In genomic region chr4:119284876-119285611, GRCh38 we compare ENCODE assay signal across 8 cellular contexts. TPM values are rescaled to one million over a fixed set of nuclear protein-coding genes. Genes with fewer than 3 reads are reported as not detected.
A peak's percentile ranks its signal among the peaks of the same experiment; 100 is the strongest.
DNase-seq lines count a peak whose midpoint lies in the region; ATAC-seq, FAIRE-seq and TF ChIP-seq lines count a peak whose summit lies in the region.

No MANE protein-coding gene starts in this region.

- H3K27ac ChIP-seq in astrocyte (ENCODE audit: low read depth, low read length), result no peak overlapping the region

- no peaks in the 10 kb centered on the region for H3K9me3 Mint-ChIP-seq in astrocyte (ENCODE audit: unreplicated experiment)
- H3K9me3 Mint-ChIP-seq in memory B cell, result no peaks in the 10 kb centered on the region

- H3K4me1 ChIP-seq in astrocyte (ENCODE audit: insufficient read depth, low read length), result no peaks in the 10 kb centered on the region

- TF ChIP-seq POLR2A in GM18505 (IDR thresholded peaks at IDR 0.05; ENCODE audit: borderline replicate concordance, extremely low read depth, insufficient read depth, insufficient read length), result no peak

- H3K4me3 ChIP-seq in astrocyte (ENCODE audit: insufficient read depth, low read depth, low read length), result peak overlapping the region; percentile 24

- H2AFZ ChIP-seq in astrocyte (ENCODE audit: low read depth, low read length), result peak overlapping the region; percentile 38

- H3K27ac Mint-ChIP-seq in astrocyte (ENCODE audit: unreplicated experiment) (peak overlapping the region; percentile 4), memory B cell (peak overlapping the region; percentile 21)

- no peaks in the 10 kb centered on the region for H3K27me3 ChIP-seq in astrocyte (ENCODE audit: insufficient read depth, low read length)

- H3K4me2 ChIP-seq in astrocyte (ENCODE audit: low read length), result peak overlapping the region; percentile 83

- H4K20me1 ChIP-seq in astrocyte (ENCODE audit: insufficient read depth, low read length), result no peaks in the 10 kb centered on the region

- DNase-seq in astrocyte (ENCODE audit: low read depth), result peak; percentile 6
- no peak for DNase-seq in memory B cell (ENCODE audit: low spot score in 2 of 2)
- no peak for DNase-seq in iPS-NIHi11 (ENCODE audit: low spot score)
- no peak for DNase-seq in NCI-H2029 treated with DMSO at 0.1 percent for 48 hours (lab: John Stamatoyannopoulos, UW)
- no peak for DNase-seq in stimulated activated CD4-positive, alpha-beta T cell treated with anti-CD3 and anti-CD28 coated beads, Interleukin-4, amount 100 ng/mL, for 1 hour
- DNase-seq in DMS53 (lab: John Stamatoyannopoulos, UW), result no peak

- peak overlapping the region; percentile 69 for H3K9ac ChIP-seq in astrocyte (ENCODE audit: low read length)

- H3K36me3 ChIP-seq in astrocyte (ENCODE audit: insufficient read depth, low read length), result no peaks in the 10 kb centered on the region

- H3K79me2 ChIP-seq in astrocyte (ENCODE audit: insufficient read depth, low read length), result no peaks in the 10 kb centered on the region

- H3K4me3 Mint-ChIP-seq in astrocyte (ENCODE audit: unreplicated experiment) (no peak overlapping the region), memory B cell (peak overlapping the region; percentile 27)

- ATAC-seq in GM18505 (IDR thresholded peaks at IDR 0.05; ENCODE audit: unreplicated experiment) (peak; percentile 77), HG03103 (IDR thresholded peaks at IDR 0.05; ENCODE audit: low read depth, unreplicated experiment) (peak; percentile 65), memory B cell (ENCODE audit: low read depth) (peak; percentile 60)

- FAIRE-seq in astrocyte (lab: Jason Lieb, UNC), result peak; percentile 75

- no peaks in the 10 kb centered on the region for H3K36me3 Mint-ChIP-seq in astrocyte (ENCODE audit: low read depth, unreplicated experiment)
- peaks cover 4% of the 10 kb centered on the region for H3K36me3 Mint-ChIP-seq in memory B cell

- H3K27me3 Mint-ChIP-seq in astrocyte (ENCODE audit: low read depth, unreplicated experiment) (no peaks in the 10 kb centered on the region), memory B cell (no peaks in the 10 kb centered on the region)

- no peak for TF ChIP-seq CTCF in astrocyte (IDR thresholded peaks at IDR 0.05; ENCODE audit: insufficient read depth, low read depth, low read length)

- no peaks in the 10 kb centered on the region for H3K9me3 ChIP-seq in astrocyte (ENCODE audit: insufficient read depth, low read depth, low read length)

- H3K4me1 Mint-ChIP-seq in astrocyte (ENCODE audit: low read depth, unreplicated experiment) (peaks cover 7% of the 10 kb centered on the region), memory B cell (peaks cover 7% of the 10 kb centered on the region)

RNA-seq across cellular contexts. Expression of gene FABP2, which starts 36.9 kb away (rescaled TPM):
- total RNA-seq in astrocyte, result not detected in 2 replicates
